Comparison of ENCODE assay signal across 10 cellular contexts in genomic region chr1:154218545-154218944, GRCh38. TPM values are rescaled to one million over a fixed set of nuclear protein-coding genes. Genes with fewer than 3 reads are reported as not detected.
DNase-seq lines count a peak whose midpoint lies in the region; TF ChIP-seq lines count a peak whose summit lies in the region.
"Had no signal": no experiment of that assay in that cellular context is flagged by ENCODE, and none has a peak within 500 bp of the region (broad histone marks: within the 10 kb centered on the region; RNA-seq: fewer than 3 reads in every experiment).

No MANE protein-coding gene starts in this region.

- no peak overlapping the region for H3K4ac ChIP-seq in mesenchymal stem cell (ENCODE audit: low read depth in 1 of 2, low read length in 2 of 2)

- no peak for TF ChIP-seq CTCF in HFF-Myc (IDR thresholded peaks at IDR 0.05; ENCODE audit: low read depth, low read length, missing control alignments)
- no peak for TF ChIP-seq CTCF in astrocyte of the spinal cord (IDR thresholded peaks at IDR 0.05; ENCODE audit: low read depth, low read length)
- TF ChIP-seq CTCF in ovary (IDR thresholded peaks at IDR 0.05) = no peak

- no peak overlapping the region for H4K91ac ChIP-seq in mesenchymal stem cell (ENCODE audit: low read length)

- intact Hi-C loops in ovary (cut with DNase I) = no loop called here

- no peak for TF ChIP-seq POLR2A in ovary (IDR thresholded peaks at IDR 0.05)

- H2BK15ac ChIP-seq in mesenchymal stem cell (ENCODE audit: low read depth, poor library complexity, severe bottlenecking) = no peak overlapping the region

- no peak overlapping the region for H2BK12ac ChIP-seq in mesenchymal stem cell (ENCODE audit: low read length in 2 of 2)

- DNase-seq in HFF-Myc (ENCODE audit: extremely low read depth, low read depth) (no peak), astrocyte of the spinal cord (ENCODE audit: low read depth, low spot score) (no peak), mesenchymal stem cell (no peak), ovary (no peak), DMS 273 (lab: John Stamatoyannopoulos, UW; ENCODE audit: unreplicated experiment) (no peak), SIG-M5 treated with dmso at 0.1 percent for 504 hours (lab: John Stamatoyannopoulos, UW; ENCODE audit: unreplicated experiment) (no peak)
- no peak for DNase-seq in activated effector memory CD4-positive, alpha-beta T cell treated with Interleukin-2 at 50 U/mL for 16 hours
- DNase-seq: DMS79 treated with DMSO at 0.1 percent for 48 hours, kidney glomerular epithelial cell had no signal

- H3K4me2 ChIP-seq in mesenchymal stem cell (ENCODE audit: low read length, poor library complexity, severe bottlenecking) = no peak overlapping the region

- H3K27ac ChIP-seq in ACC112 (ENCODE audit: low read depth, low read length) (no peak overlapping the region), mesenchymal stem cell (ENCODE audit: low read length, poor library complexity, severe bottlenecking) (no peak overlapping the region), ovary (no peak overlapping the region)

- no peak overlapping the region for H2AK5ac ChIP-seq in mesenchymal stem cell (ENCODE audit: low read length, severe bottlenecking)

- TF ChIP-seq EP300 in ovary (IDR thresholded peaks at IDR 0.05) = no peak

- H3K4me3 ChIP-seq in ACC112 (ENCODE audit: low read depth, low read length) (peak overlapping the region; percentile 100), HFF-Myc (replicated peaks; ENCODE audit: low read depth, low read length) (peak overlapping the region; percentile 95), astrocyte of the spinal cord (ENCODE audit: low read depth, low read length) (peak overlapping the region; percentile 80), mesenchymal stem cell (ENCODE audit: insufficient read depth in 1 of 2, low read depth in 1 of 2, low read length in 2 of 2) (peak overlapping the region in 1 of 2 experiments; percentile 99), ovary (no peak overlapping the region)

- H3K79me2 ChIP-seq in ACC112 (ENCODE audit: control insufficient read depth, insufficient read depth, low read length, unreplicated experiment) = peaks cover 79% of the 10 kb centered on the region

- H3K4me1 ChIP-seq in ACC112 (ENCODE audit: control insufficient read depth, insufficient read depth, low read length, unreplicated experiment) (peaks cover 45% of the 10 kb centered on the region), mesenchymal stem cell (ENCODE audit: control insufficient read depth, insufficient read depth, low read depth, low read length) (peaks cover 4% of the 10 kb centered on the region), ovary (ENCODE audit: insufficient read depth) (peaks cover 3% of the 10 kb centered on the region)

- 94% methylated on average over 3 of the region's 3 CpGs for WGBS in mesenchymal stem cell
- whole genome bisulfite sequencing in ovary, 3 donors = 61 to 74% (median 67%) methylated on average over 3 of the region's 3 CpGs

- in situ Hi-C loops in astrocyte of the spinal cord (cut with HindIII; ENCODE audit: low sequenced_read_pairs) = no loop called here

- H3K27me3 ChIP-seq in ACC112 (ENCODE audit: insufficient read depth, low read length) (no peaks in the 10 kb centered on the region), mesenchymal stem cell (ENCODE audit: control insufficient read depth in 1 of 2, insufficient read depth in 1 of 2, low read length in 2 of 2) (no peaks in the 10 kb centered on the region), ovary (no peaks in the 10 kb centered on the region)

- H3K9me3 ChIP-seq in mesenchymal stem cell (ENCODE audit: control insufficient read depth, low read length) = no peaks in the 10 kb centered on the region
- no peaks in the 10 kb centered on the region for H3K9me3 ChIP-seq in ovary

- H3K36me3 ChIP-seq in ACC112 (ENCODE audit: insufficient read depth, low read length) (peaks cover 33% of the 10 kb centered on the region), mesenchymal stem cell (ENCODE audit: control insufficient read depth in 1 of 2, insufficient read depth in 2 of 2, low read depth in 1 of 2, low read length in 2 of 2) (peaks cover 13 to 39% of the 10 kb centered on the region in 2 experiments), ovary (no peaks in the 10 kb centered on the region)

- H3K9ac ChIP-seq in mesenchymal stem cell (ENCODE audit: low read length) = peak overlapping the region; percentile 100

- no peak overlapping the region for H2BK5ac ChIP-seq in mesenchymal stem cell (ENCODE audit: low read depth, low read length, poor library complexity, severe bottlenecking)

- peaks cover 5% of the 10 kb centered on the region for H3K79me1 ChIP-seq in mesenchymal stem cell (replicated peaks; ENCODE audit: low read length, poor library complexity, severe bottlenecking)

- H4K8ac ChIP-seq in mesenchymal stem cell (ENCODE audit: low read length) = no peak overlapping the region

- H2AFZ ChIP-seq in ACC112 (ENCODE audit: low read length, unreplicated experiment) = no peak overlapping the region
- no peak overlapping the region for H2AFZ ChIP-seq in mesenchymal stem cell (ENCODE audit: low read depth, low read length)

- no peak overlapping the region for H3K14ac ChIP-seq in mesenchymal stem cell (ENCODE audit: low read length in 2 of 2)

- H2BK120ac ChIP-seq in mesenchymal stem cell (ENCODE audit: low read depth, low read length) = no peak overlapping the region

- no peak overlapping the region for H3K18ac ChIP-seq in mesenchymal stem cell (ENCODE audit: low read depth in 1 of 2, low read length in 2 of 2)

- H3K23ac ChIP-seq in mesenchymal stem cell (ENCODE audit: low read length in 2 of 2) = no peak overlapping the region

RNA-seq across cellular contexts. Expression of gene UBAP2L, which starts 2.2 kb away (rescaled TPM):
- polyA plus RNA-seq in mesenchymal stem cell (2013, experiment 1 of 2) = 174 TPM
- 166 TPM for polyA plus RNA-seq in mesenchymal stem cell (2013, experiment 2 of 2)
- 100 to 1,000 TPM in 5 of 7 donors, 10 to 100 TPM in 2; 45.5 to 161 (median 133) TPM for total RNA-seq in ovary
- 100 to 1,000 TPM in 1 of 2 donors, 10 to 100 TPM in 1; 76.4 to 172 TPM for polyA plus RNA-seq in ovary

RNA-seq across cellular contexts. Expression of gene CFAP141, which starts 12.4 kb away (rescaled TPM):
- polyA plus RNA-seq in mesenchymal stem cell (2013, experiment 1 of 2) = not detected
- polyA plus RNA-seq in mesenchymal stem cell (2013, experiment 2 of 2) = not detected
- total RNA-seq in ovary = 1 to 10 TPM in 1 of 7 donors, not detected in 6; 2.4 TPM
- not detected for polyA plus RNA-seq in ovary

RNA-seq across cellular contexts. Expression of gene TPM3, which starts 26.6 kb away (rescaled TPM):
- 332 TPM for polyA plus RNA-seq in mesenchymal stem cell (2013, experiment 1 of 2)
- 336 TPM for polyA plus RNA-seq in mesenchymal stem cell (2013, experiment 2 of 2)
- 100 to 1,000 TPM in 4 of 7 donors, 10 to 100 TPM in 3; 83.8 to 146 (median 120) TPM for total RNA-seq in ovary
- polyA plus RNA-seq in ovary = 100 to 1,000 TPM in 1 of 2 donors, 10 to 100 TPM in 1; 78.0 to 316 TPM

RNA-seq across cellular contexts. Expression of gene HAX1, which starts 53.9 kb away (rescaled TPM):
- polyA plus RNA-seq in mesenchymal stem cell (2013, experiment 1 of 2) = 83.7 TPM
- 81.9 TPM for polyA plus RNA-seq in mesenchymal stem cell (2013, experiment 2 of 2)
- 100 to 1,000 TPM in 2 of 7 donors, 10 to 100 TPM in 5; 67.2 to 134 (median 81.3) TPM for total RNA-seq in ovary
- polyA plus RNA-seq in ovary = 100 to 1,000 TPM in 1 of 2 donors, 10 to 100 TPM in 1; 90.1 to 198 TPM
